11 cellular contexts compared by ENCODE assay signal in genomic region chr1:19405195-19405760, GRCh38.
DNase-seq lines count a peak whose midpoint lies in the region; ATAC-seq and TF ChIP-seq lines count a peak whose summit lies in the region.
"Had no signal": no experiment of that assay in that cellular context is flagged by ENCODE, and none has a peak within 500 bp of the region (broad histone marks: within the 10 kb centered on the region; RNA-seq: fewer than 3 reads in every experiment).

No MANE protein-coding gene starts in this region.

- no peaks in the 10 kb centered on the region for H3K9me3 Mint-ChIP-seq in progenitor cell of endocrine pancreas (ENCODE audit: low read depth)
- H3K9me3 Mint-ChIP-seq in activated T-helper 1 cell treated with anti-CD3 and anti-CD28 coated beads, Interleukin-12 subunit alpha, Interleukin-12 subunit beta, Interleukin-2, Interleukin-4 antibody, amounts not matched to agents 30 ng/mL and 10 ng/mL and 1 ng/mL, durations not matched to agents 14 hours and 24 hours and 36 hours = no peaks in the 10 kb centered on the region

- peak overlapping the region; percentile 76 for H3K27ac Mint-ChIP-seq in progenitor cell of endocrine pancreas
- H3K27ac Mint-ChIP-seq in activated T-helper 1 cell treated with anti-CD3 and anti-CD28 coated beads, Interleukin-12 subunit alpha, Interleukin-12 subunit beta, Interleukin-2, Interleukin-4 antibody, amounts not matched to agents 30 ng/mL and 10 ng/mL and 1 ng/mL, durations not matched to agents 14 hours and 24 hours and 36 hours = no peak overlapping the region

- H3K9me3 ChIP-seq in esophagus (ENCODE audit: control insufficient read depth in 2 of 2, insufficient read depth in 1 of 2, low read depth in 1 of 2, low read length in 1 of 2) (no peaks in the 10 kb centered on the region), mammary epithelial cell (replicated peaks; ENCODE audit: insufficient read depth, low read length) (no peaks in the 10 kb centered on the region)
- H3K9me3 ChIP-seq: lower lobe of right lung, SJSA1 had no signal

- no peaks in the 10 kb centered on the region for H4K20me1 ChIP-seq in mammary epithelial cell (ENCODE audit: insufficient read depth, low read length)

- no peak overlapping the region for H3K9ac ChIP-seq in mammary epithelial cell (ENCODE audit: insufficient read depth, low read length)

- H3K79me2 ChIP-seq in mammary epithelial cell (ENCODE audit: insufficient read depth, low read length) = peaks cover 94% of the 10 kb centered on the region

- WGBS in esophagus, 2 donors = 65 to 78% methylated on average over 10 of the region's 10 CpGs
- WGBS in mammary epithelial cell (ENCODE audit: low coverage, missing lambda C conversion rate) = 94% methylated on average over 10 of the region's 10 CpGs

- peaks cover 30% of the 10 kb centered on the region for H3K4me1 Mint-ChIP-seq in progenitor cell of endocrine pancreas (ENCODE audit: low read depth)
- peaks cover 39% of the 10 kb centered on the region for H3K4me1 Mint-ChIP-seq in activated T-helper 1 cell treated with anti-CD3 and anti-CD28 coated beads, Interleukin-12 subunit alpha, Interleukin-12 subunit beta, Interleukin-2, Interleukin-4 antibody, amounts not matched to agents 30 ng/mL and 10 ng/mL and 1 ng/mL, durations not matched to agents 14 hours and 24 hours and 36 hours (ENCODE audit: low read depth)

- peaks cover 4% of the 10 kb centered on the region for H3K36me3 Mint-ChIP-seq in progenitor cell of endocrine pancreas (ENCODE audit: insufficient read depth)
- H3K36me3 Mint-ChIP-seq in activated T-helper 1 cell treated with anti-CD3 and anti-CD28 coated beads, Interleukin-12 subunit alpha, Interleukin-12 subunit beta, Interleukin-2, Interleukin-4 antibody, amounts not matched to agents 30 ng/mL and 10 ng/mL and 1 ng/mL, durations not matched to agents 14 hours and 24 hours and 36 hours (ENCODE audit: low read depth) = peaks cover 5% of the 10 kb centered on the region

- intact Hi-C loops in activated T-helper 1 cell treated with anti-CD3 and anti-CD28 coated beads, Interleukin-12 subunit alpha, Interleukin-12 subunit beta, Interleukin-2, Interleukin-4 antibody, amounts not matched to agents 30 ng/mL and 10 ng/mL and 1 ng/mL, durations not matched to agents 14 hours and 24 hours and 36 hours (cut with micrococcal nuclease) = no loop called here
- intact Hi-C loops in mammary epithelial cell (cut with micrococcal nuclease) = no loop called here

- H3K4me3 ChIP-seq in esophagus (ENCODE audit: low read depth in 1 of 2, low read length in 2 of 2) (no peak overlapping the region), mammary epithelial cell (replicated peaks in 1 of 3; ENCODE audit: insufficient read depth in 1 of 3, low read depth in 2 of 3, low read length in 3 of 3) (no peak overlapping the region)
- H3K4me3 ChIP-seq: lower lobe of right lung, SJSA1 had no signal

- in situ Hi-C loops in mammary epithelial cell (cut with MboI; ENCODE audit: low sequenced_read_pairs in 2 of 2) = no loop called here

- dilution Hi-C loops in mammary epithelial cell (cut with HindIII; ENCODE audit: low sequenced_read_pairs) = loop anchor here (5.0 kb wide), 1 partner anchor 77 kb away; no protein-coding TSS in a partner anchor

- no peak overlapping the region for H2AFZ ChIP-seq in mammary epithelial cell (ENCODE audit: low read depth, low read length)

- H3K27me3 ChIP-seq in esophagus (ENCODE audit: control insufficient read depth in 1 of 2, insufficient read depth in 2 of 2, low read length in 2 of 2) (no peaks in the 10 kb centered on the region), mammary epithelial cell (ENCODE audit: insufficient read depth, low read length) (no peaks in the 10 kb centered on the region)
- H3K27me3 ChIP-seq: SJSA1 had no signal

- peak; percentile 16 for DNase-seq in ELF-1 (ENCODE audit: low read depth, low spot score)
- DNase-seq in NCI-H524 treated with DMSO at 0.1 percent for 48 hours (lab: John Stamatoyannopoulos, UW) = peak; percentile 98
- DNase-seq in progenitor cell of endocrine pancreas (ENCODE audit: low spot score, unreplicated experiment) = no peak
- DNase-seq in activated CD4-positive, CD25-positive, alpha-beta regulatory T cell treated with anti-CD3 and anti-CD28 coated beads, Interleukin-2, amount 50 U/mL, for 72 hours = no peak
- DNase-seq in activated T-helper 1 cell treated with anti-CD3 and anti-CD28 coated beads, Interleukin-12 subunit alpha, Interleukin-12 subunit beta, Interleukin-2, Interleukin-4 antibody, amounts not matched to agents 30 ng/mL and 10 ng/mL and 1 ng/mL, durations not matched to agents 14 hours and 24 hours and 36 hours (ENCODE audit: low spot score) = no peak
- no peak for DNase-seq in mammary epithelial cell
- DNase-seq: lower lobe of right lung had no signal

- no peaks in the 10 kb centered on the region for H3K27me3 Mint-ChIP-seq in progenitor cell of endocrine pancreas
- H3K27me3 Mint-ChIP-seq in activated T-helper 1 cell treated with anti-CD3 and anti-CD28 coated beads, Interleukin-12 subunit alpha, Interleukin-12 subunit beta, Interleukin-2, Interleukin-4 antibody, amounts not matched to agents 30 ng/mL and 10 ng/mL and 1 ng/mL, durations not matched to agents 14 hours and 24 hours and 36 hours (ENCODE audit: insufficient read depth) = no peaks in the 10 kb centered on the region

- TF ChIP-seq CTCF in progenitor cell of endocrine pancreas (IDR thresholded peaks at IDR 0.05; ENCODE audit: unreplicated experiment) (peak; percentile 30), mammary epithelial cell (conservative IDR thresholded peaks at IDR 0.05 in 1 of 2, IDR thresholded peaks at IDR 0.05 in 1 of 2; ENCODE audit: extremely low read depth in 1 of 2, insufficient read depth in 1 of 2, low read depth in 1 of 2, low read length in 2 of 2) (no peak)

- no peak for ATAC-seq in GM21367 (IDR thresholded peaks at IDR 0.05; ENCODE audit: unreplicated experiment)

- no peak overlapping the region for H3K4me3 Mint-ChIP-seq in progenitor cell of endocrine pancreas (ENCODE audit: low read depth)
- no peak overlapping the region for H3K4me3 Mint-ChIP-seq in activated T-helper 1 cell treated with anti-CD3 and anti-CD28 coated beads, Interleukin-12 subunit alpha, Interleukin-12 subunit beta, Interleukin-2, Interleukin-4 antibody, amounts not matched to agents 30 ng/mL and 10 ng/mL and 1 ng/mL, durations not matched to agents 14 hours and 24 hours and 36 hours

- H3K27ac ChIP-seq in esophagus (ENCODE audit: low read depth in 2 of 2, low read length in 1 of 2) = peak overlapping the region; percentile 43 to 81
- no peak overlapping the region for H3K27ac ChIP-seq in mammary epithelial cell (ENCODE audit: insufficient read depth, low read depth, low read length)
- H3K27ac ChIP-seq: HL-60, SJSA1 had no signal

- H3K36me3 ChIP-seq in esophagus (ENCODE audit: control insufficient read depth in 2 of 2, insufficient read depth in 2 of 2, low read length in 1 of 2) = peaks cover 0 to 5% of the 10 kb centered on the region in 2 donors
- H3K36me3 ChIP-seq in mammary epithelial cell (ENCODE audit: insufficient read depth, low read length) = peaks cover 7% of the 10 kb centered on the region

- CTCF ChIA-PET in mammary epithelial cell (lab: Charles Lee; ENCODE audit: low non-redundant PET) = no interaction called here

- no TSS peak for BruUV-seq in mammary epithelial cell (replicated peaks; lab: Mats Ljungman, UMichigan)

- H3K4me1 ChIP-seq in esophagus (ENCODE audit: control insufficient read depth in 2 of 2, insufficient read depth in 2 of 2, low read length in 1 of 2) = peaks cover 3 to 4% of the 10 kb centered on the region in 2 donors
- no peaks in the 10 kb centered on the region for H3K4me1 ChIP-seq in mammary epithelial cell (ENCODE audit: insufficient read depth, low read length)

- H3K4me2 ChIP-seq in mammary epithelial cell (ENCODE audit: insufficient read depth, low read depth, low read length) = no peak overlapping the region

Comparison
In these comparisons a context has a peak if more than half of its experiments do, and no peak if none do; other contexts are left out.
1. DNase-seq: peak in ELF-1 (single experiment) and NCI-H524 treated with DMSO at 0.1 percent for 48 hours (single experiment); none in progenitor cell of endocrine pancreas (single experiment), activated CD4-positive, CD25-positive, alpha-beta regulatory T cell treated with anti-CD3 and anti-CD28 coated beads, Interleukin-2, amount 50 U/mL, for 72 hours (single experiment), activated T-helper 1 cell treated with anti-CD3 and anti-CD28 coated beads, Interleukin-12 subunit alpha, Interleukin-12 subunit beta, Interleukin-2, Interleukin-4 antibody, amounts not matched to agents 30 ng/mL and 10 ng/mL and 1 ng/mL, durations not matched to agents 14 hours and 24 hours and 36 hours (single experiment) and mammary epithelial cell (single experiment).